ENCODE assay signal across 1 cellular context in the genomic region with DNA sequence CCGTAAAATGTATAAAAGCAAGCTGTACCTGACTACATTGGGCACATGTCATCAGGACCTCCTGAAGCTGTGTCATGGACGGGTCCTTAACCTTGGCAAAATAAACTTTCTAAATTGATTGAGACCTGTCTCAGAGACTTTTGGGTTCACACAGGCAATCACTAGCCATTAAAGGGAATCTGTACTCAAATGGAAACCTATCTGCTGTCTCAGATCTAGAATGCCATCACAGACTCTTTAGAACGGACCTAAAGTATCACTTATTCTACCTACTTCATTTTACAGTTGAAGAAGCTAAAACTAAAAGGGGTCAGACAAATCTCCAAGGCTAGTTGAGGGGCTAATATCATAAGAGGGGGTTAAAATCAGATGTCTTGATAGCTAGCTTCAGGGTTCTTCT.
TF ChIP-seq lines count a peak whose summit lies in the region.

No MANE protein-coding gene starts in this region.

TF ChIP-seq in GM12878, 131 proteins besides CTCF, POLR2A, EP300 and RAD21:
- no peak for TF ChIP-seq ESRRA (IDR thresholded peaks at IDR 0.05; ENCODE audit: low read length)
- no peak for TF ChIP-seq CEBPB (IDR thresholded peaks at IDR 0.05; ENCODE audit: borderline replicate concordance in 1 of 2, low read depth in 2 of 2, low read length in 2 of 2)
- TF ChIP-seq POLR2AphosphoS2 (IDR thresholded peaks at IDR 0.05; ENCODE audit: low read depth, low read length) = no peak
- no peak for TF ChIP-seq MTA3 (IDR thresholded peaks at IDR 0.05; ENCODE audit: borderline replicate concordance, low read length)
- no peak for TF ChIP-seq MTA2 (IDR thresholded peaks at IDR 0.05; ENCODE audit: low read depth)
- TF ChIP-seq, protein P1, sequence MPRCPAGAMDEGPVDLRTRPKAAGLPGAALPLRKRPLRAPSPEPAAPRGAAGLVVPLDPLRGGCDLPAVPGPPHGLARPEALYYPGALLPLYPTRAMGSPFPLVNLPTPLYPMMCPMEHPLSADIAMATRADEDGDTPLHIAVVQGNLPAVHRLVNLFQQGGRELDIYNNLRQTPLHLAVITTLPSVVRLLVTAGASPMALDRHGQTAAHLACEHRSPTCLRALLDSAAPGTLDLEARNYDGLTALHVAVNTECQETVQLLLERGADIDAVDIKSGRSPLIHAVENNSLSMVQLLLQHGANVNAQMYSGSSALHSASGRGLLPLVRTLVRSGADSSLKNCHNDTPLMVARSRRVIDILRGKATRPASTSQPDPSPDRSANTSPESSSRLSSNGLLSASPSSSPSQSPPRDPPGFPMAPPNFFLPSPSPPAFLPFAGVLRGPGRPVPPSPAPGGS (IDR thresholded peaks at IDR 0.05; ENCODE audit: borderline replicate concordance, insufficient read depth, low read depth, low read length, poor library complexity, severe bottlenecking) = no peak
- no peak for TF ChIP-seq SIX5 (IDR thresholded peaks at IDR 0.05; ENCODE audit: low read depth, low read length, severe bottlenecking)
TF ChIP-seq in GM12878: peak in this region for 0.
